9 cellular contexts compared by ENCODE assay signal in the genomic region with DNA sequence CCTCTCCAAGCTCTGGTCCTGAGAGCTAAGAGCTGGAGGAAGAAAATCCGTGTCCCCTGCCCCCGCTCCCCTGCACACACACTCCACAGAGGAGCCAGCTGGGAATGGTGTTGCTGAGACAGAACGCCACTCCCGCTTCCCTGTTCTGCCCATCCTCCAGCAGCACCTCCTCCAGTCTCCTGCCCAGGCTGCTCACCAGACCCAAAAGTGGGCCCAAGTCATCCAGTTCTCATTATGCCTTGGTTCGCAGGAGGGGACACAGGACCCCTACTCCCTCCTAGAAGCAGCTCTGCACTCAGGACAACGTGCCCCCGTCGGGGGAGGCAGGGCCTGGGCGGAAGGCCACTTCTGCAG. TPM values are rescaled to one million over a fixed set of nuclear protein-coding genes. Genes with fewer than 3 reads are reported as not detected.
DNase-seq lines count a peak whose midpoint lies in the region; ATAC-seq, FAIRE-seq and TF ChIP-seq lines count a peak whose summit lies in the region.
"Had no signal": no experiment of that assay in that cellular context is flagged by ENCODE, and none has a peak within 500 bp of the region (broad histone marks: within the 10 kb centered on the region; RNA-seq: fewer than 3 reads in every experiment).

No MANE protein-coding gene starts in this region.

- dilution Hi-C loops in keratinocyte (cut with MboI; ENCODE audit: extremely low pct_ligation_motif_present, low sequenced_read_pairs) = no loop called here

- no TSS peak for BruUV-seq in HCT116 (replicated peaks; lab: Mats Ljungman, UMichigan)

- WGBS in stomach, 5 donors = 36 to 46% (median 42%) methylated on average over 7 to 9 of the region's 9 CpGs

- no peak for ATAC-seq in HCT116
- no peak for ATAC-seq in HG03520 (IDR thresholded peaks at IDR 0.05; ENCODE audit: unreplicated experiment)

- H3K9me3 ChIP-seq in HCT116 (ENCODE audit: control insufficient read depth in 1 of 2, insufficient read depth in 1 of 2, low read depth in 1 of 2, low read length in 2 of 2) = no peaks in the 10 kb centered on the region
- H3K9me3 ChIP-seq in keratinocyte (ENCODE audit: control insufficient read depth, low read depth, low read length) = no peaks in the 10 kb centered on the region
- H3K9me3 ChIP-seq in stomach = no peaks in the 10 kb centered on the region

- no peak for FAIRE-seq in keratinocyte (lab: Jason Lieb, UNC)
- FAIRE-seq: islet of Langerhans had no signal

- intact Hi-C loops in HCT116 (cut with micrococcal nuclease) (no loop called here), stomach (cut with DNase I; ENCODE audit: low total_unique reads) (no loop called here)

- H3K4me1 ChIP-seq in HCT116 (ENCODE audit: control insufficient read depth in 1 of 2, insufficient read depth in 2 of 2, low read length in 2 of 2) (peaks cover 12 to 36% of the 10 kb centered on the region in 2 experiments; a peak in 3 of 4 replicates), keratinocyte (ENCODE audit: control insufficient read depth, extremely low read depth, insufficient read depth, low read length) (peaks cover 28% of the 10 kb centered on the region), stomach (peaks cover 58 to 95% (median 81%) of the 10 kb centered on the region in 4 donors)

- no peaks in the 10 kb centered on the region for H3K9me2 ChIP-seq in HCT116 (ENCODE audit: insufficient read depth)

- TF ChIP-seq RAD21 in HCT116 (IDR thresholded peaks at IDR 0.05; ENCODE audit: low read depth) = no peak

- DNase-seq in HCT116 (ENCODE audit: low read depth, low spot score) = no peak
- DNase-seq in anterior cingulate cortex (lab: John Stamatoyannopoulos, UW) = peak in 34 of 58 donors; percentile 27 to 74 (median 58)
- DNase-seq in keratinocyte (ENCODE audit: low read depth, low spot score) = no peak
- peak; percentile 49 for DNase-seq in stomach
- no peak for DNase-seq in activated CD8-positive, alpha-beta memory T cell treated with anti-CD3 and anti-CD28 coated beads, Interleukin-2, amount 50 U/mL, for 48 hours
- DNase-seq in NK-92 treated with Interleukin-12 subunit alpha and Interleukin-12 subunit beta, amount 100 ng/mL, for 24 hours (lab: John Stamatoyannopoulos, UW) = no peak

- H3K36me3 ChIP-seq in HCT116 (ENCODE audit: control insufficient read depth in 1 of 2, insufficient read depth in 2 of 2, low read length in 2 of 2) (peaks cover 0 to 14% of the 10 kb centered on the region in 2 experiments; a peak in 1 of 4 replicates), keratinocyte (ENCODE audit: control insufficient read depth in 2 of 2, extremely low read depth in 1 of 2, insufficient read depth in 2 of 2, low read length in 2 of 2) (peaks cover 8 to 12% of the 10 kb centered on the region in 2 experiments), stomach (peaks cover 0 to 31% (median 20%) of the 10 kb centered on the region in 4 donors)

- POLR2A ChIA-PET in HCT116 (lab: Charles Lee) = interaction anchor here (0.6 to 1.4 kb wide), 2 partner anchors 25 to 243 kb away, joined by 3 to 5 read pairs; no protein-coding TSS in a partner anchor

- H3K4me2 ChIP-seq in HCT116 (ENCODE audit: low read length) (peak overlapping the region; percentile 96), keratinocyte (ENCODE audit: control insufficient read depth, extremely low read depth, insufficient read depth, low read depth, low read length) (peak overlapping the region; percentile 92)

- TF ChIP-seq EP300 in stomach (IDR thresholded peaks at IDR 0.05) = no peak

- no peak for TF ChIP-seq POLR2A in HCT116 (IDR thresholded peaks at IDR 0.05; ENCODE audit: borderline replicate concordance, extremely low read depth, insufficient read depth, insufficient read length)
- no peak for TF ChIP-seq POLR2A in stomach (IDR thresholded peaks at IDR 0.05)

- H3K27me3 ChIP-seq in HCT116 (ENCODE audit: insufficient read depth, low read length) (no peaks in the 10 kb centered on the region), keratinocyte (ENCODE audit: control insufficient read depth, extremely low read depth, insufficient read depth, low read length) (peaks cover 7% of the 10 kb centered on the region), stomach (peaks cover 0 to 4% (median 2%) of the 10 kb centered on the region in 3 donors)

- no peaks in the 10 kb centered on the region for H4K20me1 ChIP-seq in HCT116 (ENCODE audit: insufficient read depth)
- H4K20me1 ChIP-seq in keratinocyte (ENCODE audit: control insufficient read depth, extremely low read depth, insufficient read depth, low read length) = no peaks in the 10 kb centered on the region

- peaks cover 30% of the 10 kb centered on the region for H3K79me2 ChIP-seq in HCT116 (ENCODE audit: insufficient read depth, low read length)
- H3K79me2 ChIP-seq in keratinocyte (ENCODE audit: control insufficient read depth, insufficient read depth, low read length) = peaks cover 32% of the 10 kb centered on the region

- H3K27ac ChIP-seq in 22Rv1 (peak overlapping the region; percentile 96), HCT116 (ENCODE audit: low read depth, low read length) (peak overlapping the region; percentile 55), keratinocyte (ENCODE audit: control insufficient read depth, insufficient read depth, low read length) (peak overlapping the region; percentile 73), stomach (peak overlapping the region; percentile 87 to 95 (median 93))

- RAD21 ChIA-PET in HCT116 (lab: Charles Lee; ENCODE audit: low non-redundant PET in 1 of 2, low total read pairs in 2 of 2, uncharacterized antibody in 2 of 2, unreplicated experiment in 2 of 2) = no interaction called here

- no peaks in the 10 kb centered on the region for H3K9me1 ChIP-seq in keratinocyte (ENCODE audit: control insufficient read depth, extremely low read depth, insufficient read depth, low read length)

- peak overlapping the region; percentile 96 for H3K9ac ChIP-seq in HCT116 (ENCODE audit: low read length)
- H3K9ac ChIP-seq in keratinocyte (ENCODE audit: control insufficient read depth, extremely low read depth, insufficient read depth, low read length) = peak overlapping the region; percentile 86

- CTCF ChIA-PET in HCT116 (lab: Charles Lee) = interaction anchor here (2.9 kb wide), 1 partner anchor 9 kb away, joined by 16 read pairs; no protein-coding TSS in a partner anchor

- no peak overlapping the region for H2AFZ ChIP-seq in HCT116 (ENCODE audit: low read depth, low read length, poor library complexity, severe bottlenecking)
- no peak overlapping the region for H2AFZ ChIP-seq in keratinocyte (ENCODE audit: control insufficient read depth, low read length)

- TF ChIP-seq CTCF in 22Rv1 (IDR thresholded peaks at IDR 0.05) = no peak
- no peak for TF ChIP-seq CTCF in HCT116 (IDR thresholded peaks at IDR 0.05 in 2 of 3, conservative IDR thresholded peaks at IDR 0.05 in 1 of 3; ENCODE audit: borderline replicate concordance in 1 of 3, insufficient read depth in 1 of 3, low read depth in 2 of 3, low read length in 2 of 3)
- no peak for TF ChIP-seq CTCF in keratinocyte (optimal IDR thresholded peaks at IDR 0.05 in 1 of 3, IDR thresholded peaks at IDR 0.05 in 1 of 3, conservative IDR thresholded peaks at IDR 0.05 in 1 of 3; ENCODE audit: extremely low read depth in 1 of 3, insufficient read depth in 2 of 3, low read length in 3 of 3)
- TF ChIP-seq CTCF in stomach (IDR thresholded peaks at IDR 0.05) = no peak

- H3K4me3 ChIP-seq in HCT116 (replicated peaks in 1 of 2; ENCODE audit: low read depth in 1 of 2, low read length in 2 of 2) = peak overlapping the region; percentile 85 to 97
- H3K4me3 ChIP-seq in keratinocyte (ENCODE audit: control insufficient read depth in 2 of 3, extremely low read depth in 1 of 3, insufficient read depth in 2 of 3, low read depth in 1 of 3, low read length in 3 of 3) = peak overlapping the region; percentile 71 to 82 (median 72)
- peak overlapping the region; percentile 66 to 100 (median 94) for H3K4me3 ChIP-seq in stomach

RNA-seq across cellular contexts. Expression of a gene that starts 0.9 kb away (rescaled TPM):
- total RNA-seq in HCT116 (2021; ENCODE audit: unreplicated experiment) (14.9 TPM), stomach (10 to 100 TPM in 4 of 5 donors, 1 to 10 TPM in 1; 5.5 to 39.7 (median 18.5) TPM)
- polyA plus RNA-seq in HCT116 (2012) = 8.4 and 8.5 TPM in 2 replicates
- polyA plus RNA-seq in keratinocyte (4.4 to 8.9 TPM (median 5.9 TPM) in 3 replicates), stomach (10 to 100 TPM in 2 of 3 donors, 1 to 10 TPM in 1; 9.0 to 16.9 (median 14.8) TPM)
- polyA plus RNA-seq in keratinocyte (2011; ENCODE audit: low read depth) = 0.64 TPM
- polyA plus RNA-seq in keratinocyte (2011; cell fraction: cytosol; rRNA removed) = 3.7 and 9.9 TPM in 2 replicates
- polyA plus RNA-seq in keratinocyte (2011; cell fraction: nucleus; rRNA removed) = 8.1 and 10.7 TPM in 2 replicates
- polyA plus RNA-seq in keratinocyte (2012; ENCODE audit: low replicate concordance) = 5.2 and 10.0 TPM in 2 replicates
- polyA minus RNA-seq in keratinocyte = 2.1 to 5.0 TPM (median 3.2 TPM) in 3 replicates
- polyA minus RNA-seq in keratinocyte (2011; cell fraction: cytosol; rRNA and poly(A)+ RNA removed) = 8.8 TPM
- 5.4 and 6.7 TPM in 2 replicates for polyA minus RNA-seq in keratinocyte (2011; cell fraction: nucleus; rRNA and poly(A)+ RNA removed)

RNA-seq across cellular contexts. Expression of a gene that starts 5.5 kb away (rescaled TPM):
- total RNA-seq in HCT116 (2021; ENCODE audit: unreplicated experiment) = 605 TPM
- 804 and 838 TPM in 2 replicates for polyA plus RNA-seq in HCT116 (2012)
- polyA plus RNA-seq in keratinocyte = 8.2 to 60.7 TPM (median 10.0 TPM) in 3 replicates
- 94.1 TPM for polyA plus RNA-seq in keratinocyte (2011; ENCODE audit: low read depth)
- 15.4 and 80.5 TPM in 2 replicates for polyA plus RNA-seq in keratinocyte (2011; cell fraction: cytosol; rRNA removed)
- 49.1 and 79.4 TPM in 2 replicates for polyA plus RNA-seq in keratinocyte (2011; cell fraction: nucleus; rRNA removed)
- 16.1 and 59.8 TPM in 2 replicates for polyA plus RNA-seq in keratinocyte (2012; ENCODE audit: low replicate concordance)
- polyA minus RNA-seq in keratinocyte = 4.6 to 13.7 TPM (median 11.2 TPM) in 3 replicates
- 58.3 TPM for polyA minus RNA-seq in keratinocyte (2011; cell fraction: cytosol; rRNA and poly(A)+ RNA removed)
- 7.6 and 11.1 TPM in 2 replicates for polyA minus RNA-seq in keratinocyte (2011; cell fraction: nucleus; rRNA and poly(A)+ RNA removed)
- 1,000 to 10,000 TPM in 1 of 5 donors, 100 to 1,000 TPM in 4; 216 to 1,146 (median 643) TPM for total RNA-seq in stomach
- polyA plus RNA-seq in stomach = 1,000 to 10,000 TPM in 1 of 3 donors, 100 to 1,000 TPM in 2; 778 to 1,091 (median 976) TPM

RNA-seq across cellular contexts. Expression of a gene that starts 34.3 kb away (rescaled TPM):
- 27.0 TPM for total RNA-seq in HCT116 (2021; ENCODE audit: unreplicated experiment)
- 8.0 and 10.5 TPM in 2 replicates for polyA plus RNA-seq in HCT116 (2012)
- 6.9 to 14.4 TPM (median 13.8 TPM) in 3 replicates for polyA plus RNA-seq in keratinocyte
- 120 TPM for polyA plus RNA-seq in keratinocyte (2011; ENCODE audit: low read depth)
- 9.5 and 14.2 TPM in 2 replicates for polyA plus RNA-seq in keratinocyte (2011; cell fraction: cytosol; rRNA removed)
- polyA plus RNA-seq in keratinocyte (2011; cell fraction: nucleus; rRNA removed) = 16.5 and 19.6 TPM in 2 replicates
- 20.1 and 21.2 TPM in 2 replicates for polyA plus RNA-seq in keratinocyte (2012; ENCODE audit: low replicate concordance)
- polyA minus RNA-seq in keratinocyte = 9.9 to 18.6 TPM (median 13.9 TPM) in 3 replicates
- 12.7 TPM for polyA minus RNA-seq in keratinocyte (2011; cell fraction: cytosol; rRNA and poly(A)+ RNA removed)
- 9.3 and 17.5 TPM in 2 replicates for polyA minus RNA-seq in keratinocyte (2011; cell fraction: nucleus; rRNA and poly(A)+ RNA removed)
- 100 to 1,000 TPM in 1 of 5 donors, 10 to 100 TPM in 3, 1 to 10 TPM in 1; 4.3 to 207 (median 24.3) TPM for total RNA-seq in stomach
- polyA plus RNA-seq in stomach = 10 to 100 TPM in 2 of 3 donors, 1 to 10 TPM in 1; 7.5 to 11.6 (median 10.8) TPM

RNA-seq across cellular contexts. Expression of a gene that starts 34.6 kb away (rescaled TPM):
- total RNA-seq in HCT116 (2021; ENCODE audit: unreplicated experiment) = 29.4 TPM
- polyA plus RNA-seq in HCT116 (2012) = 15.6 and 18.0 TPM in 2 replicates
- polyA plus RNA-seq in keratinocyte = 20.6 to 26.1 TPM (median 24.8 TPM) in 3 replicates
- polyA plus RNA-seq in keratinocyte (2011; ENCODE audit: low read depth) = 35.0 TPM
- 19.4 and 29.1 TPM in 2 replicates for polyA plus RNA-seq in keratinocyte (2011; cell fraction: cytosol; rRNA removed)
- polyA plus RNA-seq in keratinocyte (2011; cell fraction: nucleus; rRNA removed) = 7.3 and 7.4 TPM in 2 replicates
- 43.4 and 43.6 TPM in 2 replicates for polyA plus RNA-seq in keratinocyte (2012; ENCODE audit: low replicate concordance)
- polyA minus RNA-seq in keratinocyte = 5.1 to 8.4 TPM (median 7.2 TPM) in 3 replicates
- 14.8 TPM for polyA minus RNA-seq in keratinocyte (2011; cell fraction: cytosol; rRNA and poly(A)+ RNA removed)
- 3.4 and 8.8 TPM in 2 replicates for polyA minus RNA-seq in keratinocyte (2011; cell fraction: nucleus; rRNA and poly(A)+ RNA removed)
- total RNA-seq in stomach = 10 to 100 TPM in 3 of 5 donors, 1 to 10 TPM in 2; 6.4 to 21.4 (median 14.9) TPM
- polyA plus RNA-seq in stomach = 10 to 100 TPM; 42.8 to 96.5 (median 48.4) TPM

Comparison
In these comparisons a context has a peak if more than half of its experiments do, and no peak if none do; other contexts are left out.
1. DNase-seq: peak in anterior cingulate cortex (34 of 58) and stomach (single experiment); none in HCT116 (single experiment), keratinocyte (single experiment), activated CD8-positive, alpha-beta memory T cell treated with anti-CD3 and anti-CD28 coated beads, Interleukin-2, amount 50 U/mL, for 48 hours (single experiment) and NK-92 treated with Interleukin-12 subunit alpha and Interleukin-12 subunit beta, amount 100 ng/mL, for 24 hours (single experiment).
2. Peak in every context shown above with its lines, with median percentiles within 50 percentile points of each other: H3K27ac ChIP-seq and H3K4me3 ChIP-seq.